22 cellular contexts compared by ENCODE assay signal in the genomic region with DNA sequence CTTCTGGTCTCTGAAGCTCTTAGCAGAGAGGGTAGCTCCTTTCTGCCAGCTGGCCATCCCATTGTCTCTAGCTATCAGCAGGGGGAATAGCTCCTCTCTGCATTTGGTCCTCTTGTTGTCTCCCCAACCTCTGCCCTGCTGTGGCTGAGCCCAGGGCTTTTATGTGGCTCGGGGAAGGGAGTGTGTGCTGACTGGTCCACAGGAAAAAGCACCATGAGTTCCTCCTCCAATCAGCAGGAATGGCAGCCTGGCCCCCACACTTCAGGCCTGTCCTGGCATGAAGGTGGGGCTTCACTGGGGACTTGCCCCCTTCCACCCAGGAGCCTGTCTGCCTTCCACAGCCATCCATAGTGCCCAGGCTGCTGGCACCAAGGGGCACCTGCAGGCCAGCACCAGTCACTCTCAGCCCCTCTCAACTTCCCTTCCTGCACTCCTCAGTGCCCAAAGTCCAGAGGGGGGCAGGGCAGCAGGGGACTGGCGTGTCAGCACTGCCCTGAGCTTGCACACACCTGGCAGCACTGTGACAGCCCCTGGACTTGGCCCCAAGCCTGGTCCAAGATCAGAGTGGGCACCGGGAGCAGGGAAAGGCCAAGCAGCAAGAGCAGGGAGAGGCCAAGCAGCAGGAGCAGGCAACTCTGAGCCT. TPM values are rescaled to one million over a fixed set of nuclear protein-coding genes. Genes with fewer than 3 reads are reported as not detected.
DNase-seq lines count a peak whose midpoint lies in the region; ATAC-seq and TF ChIP-seq lines count a peak whose summit lies in the region.
"Had no signal": no experiment of that assay in that cellular context is flagged by ENCODE, and none has a peak within 500 bp of the region (broad histone marks: within the 10 kb centered on the region; RNA-seq: fewer than 3 reads in every experiment).

No MANE protein-coding gene starts in this region.

- peak overlapping the region; percentile 94 for H3K27ac Mint-ChIP-seq in T-helper 1 cell treated with Interleukin-12 subunit alpha and Interleukin-12 subunit beta and Interleukin-4 antibody, amounts not matched to agents 30 μg/mL and 1 μg/mL, for 36 hours
- H3K27ac Mint-ChIP-seq in T-helper 17 cell = peak overlapping the region; percentile 87

- H3K4me1 Mint-ChIP-seq in T-helper 1 cell treated with Interleukin-12 subunit alpha and Interleukin-12 subunit beta and Interleukin-4 antibody, amounts not matched to agents 30 μg/mL and 1 μg/mL, for 36 hours (ENCODE audit: low read depth) = peaks cover 19% of the 10 kb centered on the region
- H3K4me1 Mint-ChIP-seq in T-helper 17 cell = peaks cover 12% of the 10 kb centered on the region

- no peak overlapping the region for H3K4me3 Mint-ChIP-seq in T-helper 1 cell treated with Interleukin-12 subunit alpha and Interleukin-12 subunit beta and Interleukin-4 antibody, amounts not matched to agents 30 μg/mL and 1 μg/mL, for 36 hours
- peak overlapping the region; percentile 52 for H3K4me3 Mint-ChIP-seq in T-helper 17 cell
- H3K4me3 Mint-ChIP-seq: stimulated activated memory B cell treated with anti-CD40 and anti-IgM and Interleukin-4, amounts not matched to agents 10 μg/mL and 1 μg/mL and 100 μg/mL, for 72 hours had no signal

- peaks cover 40% of the 10 kb centered on the region for H3K9me3 Mint-ChIP-seq in T-helper 1 cell treated with Interleukin-12 subunit alpha and Interleukin-12 subunit beta and Interleukin-4 antibody, amounts not matched to agents 30 μg/mL and 1 μg/mL, for 36 hours

- DNase-seq in T-helper 1 cell = no peak
- no peak for DNase-seq in T-helper 17 cell
- DNase-seq in omental fat pad (ENCODE audit: low spot score) = no peak
- no peak for DNase-seq in NCI-H2196 (lab: John Stamatoyannopoulos, UW; ENCODE audit: unreplicated experiment)
- DNase-seq: 8988T, DMS 273 treated with DMSO at 0.1 percent for 48 hours, GDM1, left cardiac atrium, MV-4-11, NCI-H187 treated with DMSO at 0.1 percent for 48 hours, NCI-H446 had no signal

- H3K9me3 ChIP-seq in T-helper 17 cell (ENCODE audit: control insufficient read depth, low read length, poor library complexity, severe bottlenecking) = no peaks in the 10 kb centered on the region
- H3K9me3 ChIP-seq: neutrophil, right atrium auricular region had no signal

- H3K36me3 Mint-ChIP-seq in T-helper 1 cell treated with Interleukin-12 subunit alpha and Interleukin-12 subunit beta and Interleukin-4 antibody, amounts not matched to agents 30 μg/mL and 1 μg/mL, for 36 hours (ENCODE audit: low read depth) = peaks cover 16% of the 10 kb centered on the region
- H3K36me3 Mint-ChIP-seq in T-helper 17 cell (ENCODE audit: low read depth) = peaks cover 3% of the 10 kb centered on the region
- H3K36me3 Mint-ChIP-seq: stimulated activated memory B cell treated with anti-CD40 and anti-IgM and Interleukin-4, amounts not matched to agents 10 μg/mL and 1 μg/mL and 100 μg/mL, for 72 hours had no signal

- peak; percentile 6 for ATAC-seq in T-helper 17 cell
- peak; percentile 28 for ATAC-seq in omental fat pad (ENCODE audit: low FRiP score)
- no peak for ATAC-seq in GM18907 (IDR thresholded peaks at IDR 0.05; ENCODE audit: unreplicated experiment)
- ATAC-seq: left cardiac atrium; Right ventricle myocardium inferior; stimulated activated memory B cell treated with anti-CD40 and anti-IgM and Interleukin-4, amounts not matched to agents 10 μg/mL and 1 μg/mL and 100 μg/mL, for 72 hours had no signal

- no peak for TF ChIP-seq CTCF in omental fat pad (IDR thresholded peaks at IDR 0.05)

- peaks cover 4% of the 10 kb centered on the region for H3K27me3 Mint-ChIP-seq in T-helper 1 cell treated with Interleukin-12 subunit alpha and Interleukin-12 subunit beta and Interleukin-4 antibody, amounts not matched to agents 30 μg/mL and 1 μg/mL, for 36 hours (ENCODE audit: low read depth)
- H3K27me3 Mint-ChIP-seq in T-helper 17 cell = no peaks in the 10 kb centered on the region
- H3K27me3 Mint-ChIP-seq: stimulated activated memory B cell treated with anti-CD40 and anti-IgM and Interleukin-4, amounts not matched to agents 10 μg/mL and 1 μg/mL and 100 μg/mL, for 72 hours had no signal

RNA-seq across cellular contexts. Expression of a gene that starts 36.2 kb away (rescaled TPM):
- total RNA-seq in T-helper 17 cell = 10 to 100 TPM; 46.1 to 48.0 TPM
- total RNA-seq in omental fat pad = 100 to 1,000 TPM in 2 of 4 donors, 10 to 100 TPM in 2; 35.3 to 229 (median 81.7) TPM

RNA-seq across cellular contexts. Expression of a gene that starts 37.7 kb away (rescaled TPM):
- not detected for total RNA-seq in T-helper 17 cell
- total RNA-seq in omental fat pad = 1 to 10 TPM in 3 of 4 donors, under 1 TPM in 1; 0.72 to 4.6 (median 2.1) TPM
- total RNA-seq: activated CD8-positive, alpha-beta memory T cell treated with anti-CD3 and anti-CD28 coated beads for 36 hours; cardiac muscle cell; glomerular endothelial cell; Right ventricle myocardium inferior; T-helper 1 cell treated with Interleukin-12 subunit alpha and Interleukin-12 subunit beta and Interleukin-4 antibody, amounts not matched to agents 30 ng/mL and 1 ng/mL, for 36 hours had no signal

RNA-seq across cellular contexts. Expression of a gene that starts 52.9 kb away (rescaled TPM):
- total RNA-seq in T-helper 17 cell (not detected), omental fat pad (under 1 TPM in 2 of 4 donors, not detected in 2; 0.36 to 0.37 TPM)
- total RNA-seq: activated CD8-positive, alpha-beta memory T cell treated with anti-CD3 and anti-CD28 coated beads for 36 hours; glomerular endothelial cell; left cardiac atrium; mesenteric fat pad; T-helper 1 cell treated with Interleukin-12 subunit alpha and Interleukin-12 subunit beta and Interleukin-4 antibody, amounts not matched to agents 30 ng/mL and 1 ng/mL, for 36 hours had no signal

RNA-seq across cellular contexts. Expression of a gene that starts 55.6 kb away (rescaled TPM):
- 10 to 100 TPM; 38.3 to 41.0 TPM for total RNA-seq in T-helper 17 cell
- 100 to 1,000 TPM in 1 of 4 donors, 10 to 100 TPM in 3; 15.4 to 105 (median 31.9) TPM for total RNA-seq in omental fat pad

RNA-seq across cellular contexts. Expression of a gene that starts 56.9 kb away (rescaled TPM):
- total RNA-seq in T-helper 17 cell = 10 to 100 TPM; 42.8 to 44.6 TPM
- total RNA-seq in omental fat pad = 10 to 100 TPM; 28.1 to 34.9 (median 31.6) TPM
